In genomic region chr1:18373882-18374493, GRCh38 we compare ENCODE assay signal across 12 cellular contexts.
DNase-seq lines count a peak whose midpoint lies in the region; ATAC-seq, FAIRE-seq and TF ChIP-seq lines count a peak whose summit lies in the region.
"Had no signal": no experiment of that assay in that cellular context is flagged by ENCODE, and none has a peak within 500 bp of the region (broad histone marks: within the 10 kb centered on the region; RNA-seq: fewer than 3 reads in every experiment).

No MANE protein-coding gene starts in this region.

- no peak overlapping the region for H3K27ac Mint-ChIP-seq in natural killer cell
- H3K27ac Mint-ChIP-seq: activated B cell treated with CpG ODN at 0.5 μM for 24 hours had no signal

- H3K79me2 ChIP-seq in DOHH2 (ENCODE audit: control insufficient read depth, low read length): no peaks in the 10 kb centered on the region

- H4K20me1 ChIP-seq in DOHH2 (ENCODE audit: control insufficient read depth, insufficient read depth, low read depth, low read length): no peaks in the 10 kb centered on the region

- no peaks in the 10 kb centered on the region for H3K9me2 ChIP-seq in DOHH2 (replicated peaks; ENCODE audit: control insufficient read depth, low read length)

- CTCF ChIA-PET in A549 (lab: Yijun Ruan, JAX): interaction anchor here (1.0 kb wide), 1 partner anchor 10 kb away, joined by 3 read pairs; no protein-coding TSS in a partner anchor

- no peak for TF ChIP-seq EP300 in A549 (IDR thresholded peaks at IDR 0.05)

- DNase-seq in A549 (ENCODE audit: low read depth in 1 of 2, low spot score in 1 of 2) (peak in 1 of 2 experiments; percentile 5), NAMALWA (ENCODE audit: low spot score) (peak; percentile 44), dorsolateral prefrontal cortex (peak in 1 of 10 donors; percentile 53), uterus (no peak), natural killer cell (no peak), GM12891 (ENCODE audit: insufficient read length, low spot score) (no peak)
- DNase-seq: activated B cell treated with CpG ODN at 0.5 μM for 24 hours; midbrain; stimulated activated naive CD4-positive, alpha-beta T cell had no signal

- H3K27me3 ChIP-seq in DOHH2 (ENCODE audit: control insufficient read depth, low read length) (no peaks in the 10 kb centered on the region), dorsolateral prefrontal cortex (no peaks in the 10 kb centered on the region), uterus (no peaks in the 10 kb centered on the region)

- peak in 1 of 2 experiments; percentile 47; a peak in 2 of 6 replicates for ATAC-seq in A549
- ATAC-seq in activated CD4-positive, CD25-positive, alpha-beta regulatory T cell treated with anti-CD3 and anti-CD28 coated beads, Interleukin-2, amount 50 U/mL, for 24 hours: no peak
- no peak for ATAC-seq in natural killer cell

- FAIRE-seq in A549 (lab: Jason Lieb, UNC) (no peak), GM12891 (lab: Jason Lieb, UNC) (no peak)

- no peaks in the 10 kb centered on the region for H3K4me1 Mint-ChIP-seq in natural killer cell
- H3K4me1 Mint-ChIP-seq: activated B cell treated with CpG ODN at 0.5 μM for 24 hours had no signal

- no peaks in the 10 kb centered on the region for H3K36me3 Mint-ChIP-seq in natural killer cell

- H3K27me3 Mint-ChIP-seq in natural killer cell (ENCODE audit: low read depth in 2 of 2): peaks cover 12 to 16% of the 10 kb centered on the region in 2 donors

- intact Hi-C loops in dorsolateral prefrontal cortex (cut with DNase I) (no loop called here), uterus (cut with DNase I; ENCODE audit: low total_unique reads) (no loop called here), natural killer cell (cut with micrococcal nuclease) (no loop called here)

- H3K36me3 ChIP-seq in DOHH2 (ENCODE audit: control insufficient read depth, low read length) (no peaks in the 10 kb centered on the region), uterus (no peaks in the 10 kb centered on the region)

- H3K4me3 Mint-ChIP-seq in natural killer cell: no peak overlapping the region
- H3K4me3 Mint-ChIP-seq: activated B cell treated with CpG ODN at 0.5 μM for 24 hours had no signal

- TF ChIP-seq POLR2A in A549 (IDR thresholded peaks at IDR 0.05; ENCODE audit: low read length) (no peak), uterus (IDR thresholded peaks at IDR 0.05) (no peak), GM12891 (IDR thresholded peaks at IDR 0.05; ENCODE audit: low read depth, low read length) (no peak)

- WGBS in A549 (ENCODE audit: missing lambda C conversion rate): 28% methylated on average over 5 of the region's 14 CpGs

- no peaks in the 10 kb centered on the region for H3K4me1 ChIP-seq in A549
- no peaks in the 10 kb centered on the region for H3K4me1 ChIP-seq in DOHH2 (ENCODE audit: control insufficient read depth, low read length)
- no peaks in the 10 kb centered on the region for H3K4me1 ChIP-seq in uterus

- TF ChIP-seq CTCF in A549 (IDR thresholded peaks at IDR 0.05): 0 out of 3 replicates have a peak, but pooled peaks have one; percentile 9
- TF ChIP-seq CTCF in DOHH2 (IDR thresholded peaks at IDR 0.05; ENCODE audit: low read depth, low read length, poor library complexity, severe bottlenecking): peak; percentile 67
- peak in 31 of 56 donors; percentile 15 to 46 (median 32) for TF ChIP-seq CTCF in dorsolateral prefrontal cortex (IDR thresholded peaks at IDR 0.05 in 54 of 56, conservative IDR thresholded peaks at IDR 0.05 in 2 of 56; ENCODE audit: low read depth in 1 of 56, partially characterized antibody in 56 of 56)
- TF ChIP-seq CTCF in uterus (IDR thresholded peaks at IDR 0.05): no peak
- TF ChIP-seq CTCF in natural killer cell (IDR thresholded peaks at IDR 0.05): no peak

- POLR2A ChIA-PET in A549 (lab: Yijun Ruan, JAX): no interaction called here

- peaks cover 0 to 6% of the 10 kb centered on the region in 2 donors for H3K9me3 Mint-ChIP-seq in natural killer cell

- no peaks in the 10 kb centered on the region for H3F3A ChIP-seq in DOHH2 (ENCODE audit: control insufficient read depth, insufficient read depth)

- H3K9me3 ChIP-seq in A549 (no peaks in the 10 kb centered on the region; the same call in 2 of the 3 replicates), DOHH2 (ENCODE audit: control insufficient read depth, insufficient read depth, low read length) (no peaks in the 10 kb centered on the region), uterus (no peaks in the 10 kb centered on the region)

- no peak overlapping the region for H3K27ac ChIP-seq in A549
- H3K27ac ChIP-seq in DOHH2 (ENCODE audit: low read depth, low read length): no peak overlapping the region
- no peak overlapping the region for H3K27ac ChIP-seq in dorsolateral prefrontal cortex
- H3K27ac ChIP-seq in uterus: no peak overlapping the region
- H3K27ac ChIP-seq: skin epidermis had no signal

- 0 out of 5 replicates have a peak, but pooled peaks of 1 of the 2 experiments have one; percentile 8 for TF ChIP-seq RAD21 in A549 (conservative IDR thresholded peaks at IDR 0.05 in 1 of 2, IDR thresholded peaks at IDR 0.05 in 1 of 2)

- H3K4me3 ChIP-seq in A549: no peak overlapping the region
- H3K4me3 ChIP-seq in DOHH2 (ENCODE audit: low read length): no peak overlapping the region
- H3K4me3 ChIP-seq in dorsolateral prefrontal cortex: no peak overlapping the region
- H3K4me3 ChIP-seq in uterus: no peak overlapping the region
- H3K4me3 ChIP-seq: skin epidermis had no signal

- H3K4me2 ChIP-seq in A549 (no peak overlapping the region), DOHH2 (ENCODE audit: low read length) (no peak overlapping the region)

TF ChIP-seq in A549, 52 proteins besides CTCF, POLR2A, EP300 and RAD21 (continues in another document):
- TF ChIP-seq TFCP2L1 (CRISPR knock-in tag; IDR thresholded peaks at IDR 0.05): no peak
- no peak for TF ChIP-seq HOXB13 (CRISPR knock-in tag; IDR thresholded peaks at IDR 0.05; ENCODE audit: low read depth)
- no peak for TF ChIP-seq ZC3H11A (IDR thresholded peaks at IDR 0.05)
- no peak for TF ChIP-seq FOSL2 (IDR thresholded peaks at IDR 0.05)
- no peak for TF ChIP-seq FOSL2 (CRISPR knock-in tag; IDR thresholded peaks at IDR 0.05)
- no peak for TF ChIP-seq ATOH8 (CRISPR knock-in tag; IDR thresholded peaks at IDR 0.05; ENCODE audit: low read depth)
- no peak for TF ChIP-seq EHMT2 (IDR thresholded peaks at IDR 0.05; ENCODE audit: low read depth)
- no peak for TF ChIP-seq FOSB (CRISPR knock-in tag; IDR thresholded peaks at IDR 0.05)
- no peak for TF ChIP-seq EHF (CRISPR knock-in tag; IDR thresholded peaks at IDR 0.05)
- TF ChIP-seq, protein P1, sequence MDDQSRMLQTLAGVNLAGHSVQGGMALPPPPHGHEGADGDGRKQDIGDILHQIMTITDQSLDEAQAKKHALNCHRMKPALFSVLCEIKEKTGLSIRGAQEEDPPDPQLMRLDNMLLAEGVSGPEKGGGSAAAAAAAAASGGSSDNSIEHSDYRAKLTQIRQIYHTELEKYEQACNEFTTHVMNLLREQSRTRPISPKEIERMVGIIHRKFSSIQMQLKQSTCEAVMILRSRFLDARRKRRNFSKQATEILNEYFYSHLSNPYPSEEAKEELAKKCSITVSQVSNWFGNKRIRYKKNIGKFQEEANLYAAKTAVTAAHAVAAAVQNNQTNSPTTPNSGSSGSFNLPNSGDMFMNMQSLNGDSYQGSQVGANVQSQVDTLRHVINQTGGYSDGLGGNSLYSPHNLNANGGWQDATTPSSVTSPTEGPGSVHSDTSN (IDR thresholded peaks at IDR 0.05): no peak
- no peak for TF ChIP-seq SMC3 (IDR thresholded peaks at IDR 0.05)
- TF ChIP-seq MAFK (IDR thresholded peaks at IDR 0.05; ENCODE audit: partially characterized antibody): no peak

TF ChIP-seq in GM12891, 5 proteins besides CTCF, POLR2A, EP300 and RAD21:
- TF ChIP-seq POU2F2 (IDR thresholded peaks at IDR 0.05; ENCODE audit: low read depth, low read length) (no peak), TAF1 (IDR thresholded peaks at IDR 0.05; ENCODE audit: low read depth, low read length) (no peak), PAX5 (IDR thresholded peaks at IDR 0.05; ENCODE audit: insufficient read depth, low read length, severe bottlenecking) (no peak), SPI1 (IDR thresholded peaks at IDR 0.05; ENCODE audit: low read depth, low read length) (no peak)

Comparison
In these comparisons a context has a peak if more than half of its experiments do, and no peak if none do; other contexts are left out.
1. CTCF ChIP-seq: peak in A549 (single experiment), DOHH2 (single experiment) and dorsolateral prefrontal cortex (31 of 56); none in uterus (0 of 4) and natural killer cell (single experiment).